Comparison of ENCODE assay signal across 10 cellular contexts in the genomic region with DNA sequence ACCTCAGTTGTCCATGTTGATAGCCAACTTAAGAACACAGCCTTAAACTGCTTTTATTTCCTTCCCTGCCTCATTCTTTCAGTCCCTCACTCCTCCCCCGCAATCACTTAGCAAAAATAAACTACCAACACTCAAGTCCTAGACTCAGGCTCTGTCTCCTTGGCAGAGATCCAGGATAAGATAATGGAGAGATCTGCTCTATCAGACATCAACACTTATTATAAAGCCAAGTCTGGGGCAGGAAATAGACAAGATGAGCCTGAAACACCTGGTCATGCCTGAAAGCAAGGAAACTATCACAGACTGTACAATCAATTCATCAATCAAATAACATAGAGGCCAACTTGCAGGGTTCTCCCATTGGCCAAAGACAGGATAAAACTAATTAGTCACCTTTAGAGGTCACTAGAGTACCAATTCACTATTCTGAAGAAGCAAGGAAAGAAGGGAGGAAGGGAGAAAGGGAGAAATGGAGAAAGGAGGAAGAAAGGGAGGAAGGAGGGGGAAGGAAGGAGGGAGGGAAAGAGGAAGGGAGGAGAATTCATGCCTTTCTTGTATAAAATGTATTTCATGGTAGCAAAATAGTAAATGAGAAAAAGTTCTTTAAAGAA. TPM values are rescaled to one million over a fixed set of nuclear protein-coding genes. Genes with fewer than 3 reads are reported as not detected.
DNase-seq lines count a peak whose midpoint lies in the region; ATAC-seq and TF ChIP-seq lines count a peak whose summit lies in the region.
"Had no signal": no experiment of that assay in that cellular context is flagged by ENCODE, and none has a peak within 500 bp of the region (broad histone marks: within the 10 kb centered on the region; RNA-seq: fewer than 3 reads in every experiment).

No MANE protein-coding gene starts in this region.

- DNase-seq in A673 (ENCODE audit: low spot score) (peak; percentile 9), GM10266 (ENCODE audit: extremely low spot score) (no peak), NCI-H748 treated with DMSO at 0.1 percent for 48 hours (lab: John Stamatoyannopoulos, UW) (peak; percentile 16), fibroblast of villous mesenchyme (ENCODE audit: low read depth) (peak; percentile 10), mucosa of gallbladder (ENCODE audit: low spot score) (no peak)
- DNase-seq in stimulated activated CD4-positive, alpha-beta T cell treated with anti-CD3 and anti-CD28 coated beads, Interleukin-2, amount 100 ng/mL, for 48 hours = no peak
- DNase-seq: activated naive CD4-positive, alpha-beta T cell treated with anti-CD3 and anti-CD28 coated beads, Interleukin-2, amount 10 ng/mL, durations not matched to agents 7 days and 5 days; NCI-H1048 had no signal

- H3K36me3 ChIP-seq in A673 (ENCODE audit: insufficient read depth, low read length, poor library complexity, severe bottlenecking) = no peaks in the 10 kb centered on the region

- H3K27me3 ChIP-seq in A673 (replicated peaks; ENCODE audit: insufficient read depth, low read depth, low read length, poor library complexity) = peaks cover 56% of the 10 kb centered on the region

- CTCF ChIA-PET in A673 (lab: Charles Lee) = no interaction called here

- no peak overlapping the region for H3K27ac ChIP-seq in A673 (ENCODE audit: low read depth, low read length, poor library complexity, severe bottlenecking)

- H3K9me3 ChIP-seq in A673 (ENCODE audit: low read depth, low read length, poor library complexity, severe bottlenecking) = no peaks in the 10 kb centered on the region

- ATAC-seq in GM18519 (IDR thresholded peaks at IDR 0.05; ENCODE audit: low FRiP score, unreplicated experiment) = no peak
- ATAC-seq in HG02588 (IDR thresholded peaks at IDR 0.05; ENCODE audit: unreplicated experiment) = no peak

- H3K4me3 ChIP-seq in A673 (ENCODE audit: low read depth, low read length, poor library complexity, severe bottlenecking) (no peak overlapping the region), fibroblast of villous mesenchyme (ENCODE audit: low read depth, low read length) (no peak overlapping the region)

- intact Hi-C loops in A673 (cut with micrococcal nuclease; ENCODE audit: unreplicated experiment) = no loop called here

- POLR2A ChIA-PET in A673 (lab: Charles Lee; ENCODE audit: low non-redundant PET) = no interaction called here

- BruUV-seq in A673 (replicated peaks; lab: Mats Ljungman, UMichigan) = no TSS peak

- TF ChIP-seq CTCF in A673 (conservative IDR thresholded peaks at IDR 0.05; ENCODE audit: low read depth, low read length) = no peak
- TF ChIP-seq CTCF in GM10266 (IDR thresholded peaks at IDR 0.05; ENCODE audit: control insufficient read depth, insufficient read depth, low read depth, missing control alignments) = peak; percentile 33
- peak; percentile 29 for TF ChIP-seq CTCF in fibroblast of villous mesenchyme (IDR thresholded peaks at IDR 0.05; ENCODE audit: insufficient read depth, low read depth, low read length)

- no peaks in the 10 kb centered on the region for H3K4me1 ChIP-seq in A673 (ENCODE audit: insufficient read depth, low read length, poor library complexity, severe bottlenecking)

RNA-seq across cellular contexts. Expression of gene HYDIN, which starts 15.6 kb away (rescaled TPM):
- total RNA-seq in A673 (2021) = 0.22 TPM in 1 of 2 replicates, not detected in the other
- under 0.01 and 2.3 TPM in 2 replicates for total RNA-seq in fibroblast of villous mesenchyme
- total RNA-seq in mucosa of gallbladder = 6.2 TPM

Comparison
In these comparisons a context has a peak if more than half of its experiments do, and no peak if none do; other contexts are left out.
1. DNase-seq: peak in A673 (single experiment), NCI-H748 treated with DMSO at 0.1 percent for 48 hours (single experiment) and fibroblast of villous mesenchyme (single experiment); none in GM10266 (single experiment), mucosa of gallbladder (single experiment) and stimulated activated CD4-positive, alpha-beta T cell treated with anti-CD3 and anti-CD28 coated beads, Interleukin-2, amount 100 ng/mL, for 48 hours (0 of 2).